In the genomic region with DNA sequence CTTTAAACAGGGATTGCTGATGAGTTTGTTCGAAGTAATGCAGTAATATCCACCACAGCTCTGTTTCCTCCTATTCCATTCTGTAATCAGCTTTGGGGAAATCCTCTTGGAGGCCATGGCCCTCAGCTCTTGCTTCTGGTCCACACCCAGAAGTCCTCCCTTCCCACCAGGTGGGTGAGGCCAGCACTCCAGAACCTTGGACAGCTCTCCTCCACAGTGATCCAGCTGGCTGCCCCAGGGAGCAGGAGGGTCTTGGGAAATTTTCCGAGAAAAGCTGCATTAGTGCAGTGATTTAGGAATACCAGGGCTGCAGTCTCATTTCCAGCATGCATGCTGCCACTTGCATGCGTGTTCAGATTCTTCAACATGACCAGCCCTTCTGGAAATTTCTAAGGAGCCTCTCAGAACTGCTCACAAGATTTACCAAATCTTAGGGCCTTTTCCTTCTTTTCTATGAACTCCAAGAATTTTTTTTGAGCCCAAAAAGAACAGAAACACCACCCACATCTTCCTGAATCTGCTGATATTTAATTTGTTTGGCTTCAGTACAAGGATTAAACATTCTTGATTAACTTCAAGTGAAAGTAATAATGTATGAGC, we compare ENCODE assay signal across 2 cellular contexts.
TF ChIP-seq lines count a peak whose summit lies in the region.

No MANE protein-coding gene starts in this region.

TF ChIP-seq in K562, 482 proteins besides CTCF, POLR2A, EP300 and RAD21 (continued from another document):
- TF ChIP-seq, protein P1, sequence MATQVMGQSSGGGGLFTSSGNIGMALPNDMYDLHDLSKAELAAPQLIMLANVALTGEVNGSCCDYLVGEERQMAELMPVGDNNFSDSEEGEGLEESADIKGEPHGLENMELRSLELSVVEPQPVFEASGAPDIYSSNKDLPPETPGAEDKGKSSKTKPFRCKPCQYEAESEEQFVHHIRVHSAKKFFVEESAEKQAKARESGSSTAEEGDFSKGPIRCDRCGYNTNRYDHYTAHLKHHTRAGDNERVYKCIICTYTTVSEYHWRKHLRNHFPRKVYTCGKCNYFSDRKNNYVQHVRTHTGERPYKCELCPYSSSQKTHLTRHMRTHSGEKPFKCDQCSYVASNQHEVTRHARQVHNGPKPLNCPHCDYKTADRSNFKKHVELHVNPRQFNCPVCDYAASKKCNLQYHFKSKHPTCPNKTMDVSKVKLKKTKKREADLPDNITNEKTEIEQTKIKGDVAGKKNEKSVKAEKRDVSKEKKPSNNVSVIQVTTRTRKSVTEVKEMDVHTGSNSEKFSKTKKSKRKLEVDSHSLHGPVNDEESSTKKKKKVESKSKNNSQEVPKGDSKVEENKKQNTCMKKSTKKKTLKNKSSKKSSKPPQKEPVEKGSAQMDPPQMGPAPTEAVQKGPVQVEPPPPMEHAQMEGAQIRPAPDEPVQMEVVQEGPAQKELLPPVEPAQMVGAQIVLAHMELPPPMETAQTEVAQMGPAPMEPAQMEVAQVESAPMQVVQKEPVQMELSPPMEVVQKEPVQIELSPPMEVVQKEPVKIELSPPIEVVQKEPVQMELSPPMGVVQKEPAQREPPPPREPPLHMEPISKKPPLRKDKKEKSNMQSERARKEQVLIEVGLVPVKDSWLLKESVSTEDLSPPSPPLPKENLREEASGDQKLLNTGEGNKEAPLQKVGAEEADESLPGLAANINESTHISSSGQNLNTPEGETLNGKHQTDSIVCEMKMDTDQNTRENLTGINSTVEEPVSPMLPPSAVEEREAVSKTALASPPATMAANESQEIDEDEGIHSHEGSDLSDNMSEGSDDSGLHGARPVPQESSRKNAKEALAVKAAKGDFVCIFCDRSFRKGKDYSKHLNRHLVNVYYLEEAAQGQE (CRISPR knock-in tag; IDR thresholded peaks at IDR 0.05; ENCODE audit: low read depth): peak; percentile 93
- TF ChIP-seq RBM14 (IDR thresholded peaks at IDR 0.05; ENCODE audit: borderline replicate concordance, insufficient read depth, low read depth, low read length) (no peak), ZNF561 (CRISPR knock-in tag; conservative IDR thresholded peaks at IDR 0.05) (no peak), PURB (CRISPR knock-in tag; IDR thresholded peaks at IDR 0.05; ENCODE audit: low read depth) (no peak), HLTF (IDR thresholded peaks at IDR 0.05) (no peak)
- TF ChIP-seq, protein P2, sequence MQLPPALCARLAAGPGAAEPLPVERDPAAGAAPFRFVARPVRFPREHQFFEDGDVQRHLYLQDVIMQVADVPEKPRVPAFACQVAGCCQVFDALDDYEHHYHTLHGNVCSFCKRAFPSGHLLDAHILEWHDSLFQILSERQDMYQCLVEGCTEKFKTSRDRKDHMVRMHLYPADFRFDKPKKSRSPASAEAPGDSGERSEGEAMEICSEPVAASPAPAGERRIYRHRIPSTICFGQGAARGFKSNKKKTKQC (CRISPR knock-in tag; IDR thresholded peaks at IDR 0.05): 0 out of 2 replicates have a peak, but pooled peaks have one; percentile 49
- TF ChIP-seq, protein P3, sequence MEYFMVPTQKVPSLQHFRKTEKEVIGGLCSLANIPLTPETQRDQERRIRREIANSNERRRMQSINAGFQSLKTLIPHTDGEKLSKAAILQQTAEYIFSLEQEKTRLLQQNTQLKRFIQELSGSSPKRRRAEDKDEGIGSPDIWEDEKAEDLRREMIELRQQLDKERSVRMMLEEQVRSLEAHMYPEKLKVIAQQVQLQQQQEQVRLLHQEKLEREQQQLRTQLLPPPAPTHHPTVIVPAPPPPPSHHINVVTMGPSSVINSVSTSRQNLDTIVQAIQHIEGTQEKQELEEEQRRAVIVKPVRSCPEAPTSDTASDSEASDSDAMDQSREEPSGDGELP (CRISPR knock-in tag; IDR thresholded peaks at IDR 0.05; ENCODE audit: borderline replicate concordance): peak; percentile 65

TF ChIP-seq in HepG2, 621 proteins besides CTCF, POLR2A, EP300 and RAD21 (continued from another document and continues in another):
- TF ChIP-seq, protein P4, sequence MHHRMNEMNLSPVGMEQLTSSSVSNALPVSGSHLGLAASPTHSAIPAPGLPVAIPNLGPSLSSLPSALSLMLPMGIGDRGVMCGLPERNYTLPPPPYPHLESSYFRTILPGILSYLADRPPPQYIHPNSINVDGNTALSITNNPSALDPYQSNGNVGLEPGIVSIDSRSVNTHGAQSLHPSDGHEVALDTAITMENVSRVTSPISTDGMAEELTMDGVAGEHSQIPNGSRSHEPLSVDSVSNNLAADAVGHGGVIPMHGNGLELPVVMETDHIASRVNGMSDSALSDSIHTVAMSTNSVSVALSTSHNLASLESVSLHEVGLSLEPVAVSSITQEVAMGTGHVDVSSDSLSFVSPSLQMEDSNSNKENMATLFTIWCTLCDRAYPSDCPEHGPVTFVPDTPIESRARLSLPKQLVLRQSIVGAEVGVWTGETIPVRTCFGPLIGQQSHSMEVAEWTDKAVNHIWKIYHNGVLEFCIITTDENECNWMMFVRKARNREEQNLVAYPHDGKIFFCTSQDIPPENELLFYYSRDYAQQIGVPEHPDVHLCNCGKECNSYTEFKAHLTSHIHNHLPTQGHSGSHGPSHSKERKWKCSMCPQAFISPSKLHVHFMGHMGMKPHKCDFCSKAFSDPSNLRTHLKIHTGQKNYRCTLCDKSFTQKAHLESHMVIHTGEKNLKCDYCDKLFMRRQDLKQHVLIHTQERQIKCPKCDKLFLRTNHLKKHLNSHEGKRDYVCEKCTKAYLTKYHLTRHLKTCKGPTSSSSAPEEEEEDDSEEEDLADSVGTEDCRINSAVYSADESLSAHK (CRISPR knock-in tag; IDR thresholded peaks at IDR 0.05; ENCODE audit: borderline replicate concordance): no peak
- 0 out of 2 replicates have a peak, but pooled peaks have one; percentile 42 for TF ChIP-seq ZNF83 (CRISPR knock-in tag; IDR thresholded peaks at IDR 0.05; ENCODE audit: borderline replicate concordance)
- 0 out of 2 replicates have a peak, but pooled peaks have one; percentile 34 for TF ChIP-seq ZNF329 (CRISPR knock-in tag; IDR thresholded peaks at IDR 0.05; ENCODE audit: low read depth)
- TF ChIP-seq ZNF773 (CRISPR knock-in tag; IDR thresholded peaks at IDR 0.05; ENCODE audit: borderline replicate concordance): 0 out of 2 replicates have a peak, but pooled peaks have one; percentile 78
- TF ChIP-seq ZNF343 (CRISPR knock-in tag; IDR thresholded peaks at IDR 0.05): no peak
- peak; percentile 71; the same call in 1 of the 2 replicates for TF ChIP-seq ZNF335 (CRISPR knock-in tag; IDR thresholded peaks at IDR 0.05)
- TF ChIP-seq TRIM24 (CRISPR knock-in tag; IDR thresholded peaks at IDR 0.05): no peak
- TF ChIP-seq HMG20A (CRISPR knock-in tag; IDR thresholded peaks at IDR 0.05; ENCODE audit: borderline replicate concordance): 0 out of 2 replicates have a peak, but pooled peaks have one; percentile 18
- peak; percentile 78; the same call in 1 of the 2 replicates for TF ChIP-seq BRCA1 (CRISPR knock-in tag; IDR thresholded peaks at IDR 0.05)
- TF ChIP-seq ZNF160 (CRISPR knock-in tag; IDR thresholded peaks at IDR 0.05): 0 out of 2 replicates have a peak, but pooled peaks have one; percentile 44
- TF ChIP-seq, protein P5, sequence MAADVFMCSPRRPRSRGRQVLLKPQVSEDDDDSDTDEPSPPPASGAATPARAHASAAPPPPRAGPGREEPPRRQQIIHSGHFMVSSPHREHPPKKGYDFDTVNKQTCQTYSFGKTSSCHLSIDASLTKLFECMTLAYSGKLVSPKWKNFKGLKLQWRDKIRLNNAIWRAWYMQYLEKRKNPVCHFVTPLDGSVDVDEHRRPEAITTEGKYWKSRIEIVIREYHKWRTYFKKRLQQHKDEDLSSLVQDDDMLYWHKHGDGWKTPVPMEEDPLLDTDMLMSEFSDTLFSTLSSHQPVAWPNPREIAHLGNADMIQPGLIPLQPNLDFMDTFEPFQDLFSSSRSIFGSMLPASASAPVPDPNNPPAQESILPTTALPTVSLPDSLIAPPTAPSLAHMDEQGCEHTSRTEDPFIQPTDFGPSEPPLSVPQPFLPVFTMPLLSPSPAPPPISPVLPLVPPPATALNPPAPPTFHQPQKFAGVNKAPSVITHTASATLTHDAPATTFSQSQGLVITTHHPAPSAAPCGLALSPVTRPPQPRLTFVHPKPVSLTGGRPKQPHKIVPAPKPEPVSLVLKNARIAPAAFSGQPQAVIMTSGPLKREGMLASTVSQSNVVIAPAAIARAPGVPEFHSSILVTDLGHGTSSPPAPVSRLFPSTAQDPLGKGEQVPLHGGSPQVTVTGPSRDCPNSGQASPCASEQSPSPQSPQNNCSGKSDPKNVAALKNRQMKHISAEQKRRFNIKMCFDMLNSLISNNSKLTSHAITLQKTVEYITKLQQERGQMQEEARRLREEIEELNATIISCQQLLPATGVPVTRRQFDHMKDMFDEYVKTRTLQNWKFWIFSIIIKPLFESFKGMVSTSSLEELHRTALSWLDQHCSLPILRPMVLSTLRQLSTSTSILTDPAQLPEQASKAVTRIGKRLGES (CRISPR knock-in tag; IDR thresholded peaks at IDR 0.05; ENCODE audit: borderline replicate concordance): peak; percentile 75; the same call in 1 of the 2 replicates
- peak; percentile 70 for TF ChIP-seq SAP130 (CRISPR knock-in tag; IDR thresholded peaks at IDR 0.05; ENCODE audit: low read depth)
- TF ChIP-seq MIXL1 (CRISPR knock-in tag; IDR thresholded peaks at IDR 0.05): 0 out of 2 replicates have a peak, but pooled peaks have one; percentile 42
- TF ChIP-seq, protein P6, sequence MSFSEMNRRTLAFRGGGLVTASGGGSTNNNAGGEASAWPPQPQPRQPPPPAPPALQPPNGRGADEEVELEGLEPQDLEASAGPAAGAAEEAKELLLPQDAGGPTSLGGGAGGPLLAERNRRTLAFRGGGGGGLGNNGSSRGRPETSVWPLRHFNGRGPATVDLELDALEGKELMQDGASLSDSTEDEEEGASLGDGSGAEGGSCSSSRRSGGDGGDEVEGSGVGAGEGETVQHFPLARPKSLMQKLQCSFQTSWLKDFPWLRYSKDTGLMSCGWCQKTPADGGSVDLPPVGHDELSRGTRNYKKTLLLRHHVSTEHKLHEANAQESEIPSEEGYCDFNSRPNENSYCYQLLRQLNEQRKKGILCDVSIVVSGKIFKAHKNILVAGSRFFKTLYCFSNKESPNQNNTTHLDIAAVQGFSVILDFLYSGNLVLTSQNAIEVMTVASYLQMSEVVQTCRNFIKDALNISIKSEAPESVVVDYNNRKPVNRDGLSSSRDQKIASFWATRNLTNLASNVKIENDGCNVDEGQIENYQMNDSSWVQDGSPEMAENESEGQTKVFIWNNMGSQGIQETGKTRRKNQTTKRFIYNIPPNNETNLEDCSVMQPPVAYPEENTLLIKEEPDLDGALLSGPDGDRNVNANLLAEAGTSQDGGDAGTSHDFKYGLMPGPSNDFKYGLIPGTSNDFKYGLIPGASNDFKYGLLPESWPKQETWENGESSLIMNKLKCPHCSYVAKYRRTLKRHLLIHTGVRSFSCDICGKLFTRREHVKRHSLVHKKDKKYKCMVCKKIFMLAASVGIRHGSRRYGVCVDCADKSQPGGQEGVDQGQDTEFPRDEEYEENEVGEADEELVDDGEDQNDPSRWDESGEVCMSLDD (CRISPR knock-in tag; IDR thresholded peaks at IDR 0.05; ENCODE audit: borderline replicate concordance): 0 out of 2 replicates have a peak, but pooled peaks have one; percentile 22
- TF ChIP-seq ZSCAN20 (CRISPR knock-in tag; IDR thresholded peaks at IDR 0.05; ENCODE audit: borderline replicate concordance): peak; percentile 31; the same call in 1 of the 2 replicates
- TF ChIP-seq WIZ (CRISPR knock-in tag; IDR thresholded peaks at IDR 0.05): peak; percentile 96
- peak; percentile 70; the same call in 1 of the 2 replicates for TF ChIP-seq ZNF605 (CRISPR knock-in tag; IDR thresholded peaks at IDR 0.05)
- peak; percentile 82; the same call in 1 of the 2 replicates for TF ChIP-seq KLF12 (CRISPR knock-in tag; IDR thresholded peaks at IDR 0.05; ENCODE audit: borderline replicate concordance)
- no peak for TF ChIP-seq MTA3 (CRISPR knock-in tag; IDR thresholded peaks at IDR 0.05)
- TF ChIP-seq MXI1 (IDR thresholded peaks at IDR 0.05; ENCODE audit: borderline replicate concordance, low read depth, low read length): peak; percentile 38; the same call in 1 of the 3 replicates
- TF ChIP-seq, protein P7, sequence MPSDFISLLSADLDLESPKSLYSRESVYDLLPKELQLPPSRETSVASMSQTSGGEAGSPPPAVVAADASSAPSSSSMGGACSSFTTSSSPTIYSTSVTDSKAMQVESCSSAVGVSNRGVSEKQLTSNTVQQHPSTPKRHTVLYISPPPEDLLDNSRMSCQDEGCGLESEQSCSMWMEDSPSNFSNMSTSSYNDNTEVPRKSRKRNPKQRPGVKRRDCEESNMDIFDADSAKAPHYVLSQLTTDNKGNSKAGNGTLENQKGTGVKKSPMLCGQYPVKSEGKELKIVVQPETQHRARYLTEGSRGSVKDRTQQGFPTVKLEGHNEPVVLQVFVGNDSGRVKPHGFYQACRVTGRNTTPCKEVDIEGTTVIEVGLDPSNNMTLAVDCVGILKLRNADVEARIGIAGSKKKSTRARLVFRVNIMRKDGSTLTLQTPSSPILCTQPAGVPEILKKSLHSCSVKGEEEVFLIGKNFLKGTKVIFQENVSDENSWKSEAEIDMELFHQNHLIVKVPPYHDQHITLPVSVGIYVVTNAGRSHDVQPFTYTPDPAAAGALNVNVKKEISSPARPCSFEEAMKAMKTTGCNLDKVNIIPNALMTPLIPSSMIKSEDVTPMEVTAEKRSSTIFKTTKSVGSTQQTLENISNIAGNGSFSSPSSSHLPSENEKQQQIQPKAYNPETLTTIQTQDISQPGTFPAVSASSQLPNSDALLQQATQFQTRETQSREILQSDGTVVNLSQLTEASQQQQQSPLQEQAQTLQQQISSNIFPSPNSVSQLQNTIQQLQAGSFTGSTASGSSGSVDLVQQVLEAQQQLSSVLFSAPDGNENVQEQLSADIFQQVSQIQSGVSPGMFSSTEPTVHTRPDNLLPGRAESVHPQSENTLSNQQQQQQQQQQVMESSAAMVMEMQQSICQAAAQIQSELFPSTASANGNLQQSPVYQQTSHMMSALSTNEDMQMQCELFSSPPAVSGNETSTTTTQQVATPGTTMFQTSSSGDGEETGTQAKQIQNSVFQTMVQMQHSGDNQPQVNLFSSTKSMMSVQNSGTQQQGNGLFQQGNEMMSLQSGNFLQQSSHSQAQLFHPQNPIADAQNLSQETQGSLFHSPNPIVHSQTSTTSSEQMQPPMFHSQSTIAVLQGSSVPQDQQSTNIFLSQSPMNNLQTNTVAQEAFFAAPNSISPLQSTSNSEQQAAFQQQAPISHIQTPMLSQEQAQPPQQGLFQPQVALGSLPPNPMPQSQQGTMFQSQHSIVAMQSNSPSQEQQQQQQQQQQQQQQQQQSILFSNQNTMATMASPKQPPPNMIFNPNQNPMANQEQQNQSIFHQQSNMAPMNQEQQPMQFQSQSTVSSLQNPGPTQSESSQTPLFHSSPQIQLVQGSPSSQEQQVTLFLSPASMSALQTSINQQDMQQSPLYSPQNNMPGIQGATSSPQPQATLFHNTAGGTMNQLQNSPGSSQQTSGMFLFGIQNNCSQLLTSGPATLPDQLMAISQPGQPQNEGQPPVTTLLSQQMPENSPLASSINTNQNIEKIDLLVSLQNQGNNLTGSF (CRISPR knock-in tag; IDR thresholded peaks at IDR 0.05): peak; percentile 89
- TF ChIP-seq FOXA3 (CRISPR knock-in tag; IDR thresholded peaks at IDR 0.05): peak; percentile 14; the same call in 1 of the 2 replicates
- TF ChIP-seq ELF3 (CRISPR knock-in tag; IDR thresholded peaks at IDR 0.05): peak; percentile 49; the same call in 1 of the 2 replicates
- TF ChIP-seq, protein P8, sequence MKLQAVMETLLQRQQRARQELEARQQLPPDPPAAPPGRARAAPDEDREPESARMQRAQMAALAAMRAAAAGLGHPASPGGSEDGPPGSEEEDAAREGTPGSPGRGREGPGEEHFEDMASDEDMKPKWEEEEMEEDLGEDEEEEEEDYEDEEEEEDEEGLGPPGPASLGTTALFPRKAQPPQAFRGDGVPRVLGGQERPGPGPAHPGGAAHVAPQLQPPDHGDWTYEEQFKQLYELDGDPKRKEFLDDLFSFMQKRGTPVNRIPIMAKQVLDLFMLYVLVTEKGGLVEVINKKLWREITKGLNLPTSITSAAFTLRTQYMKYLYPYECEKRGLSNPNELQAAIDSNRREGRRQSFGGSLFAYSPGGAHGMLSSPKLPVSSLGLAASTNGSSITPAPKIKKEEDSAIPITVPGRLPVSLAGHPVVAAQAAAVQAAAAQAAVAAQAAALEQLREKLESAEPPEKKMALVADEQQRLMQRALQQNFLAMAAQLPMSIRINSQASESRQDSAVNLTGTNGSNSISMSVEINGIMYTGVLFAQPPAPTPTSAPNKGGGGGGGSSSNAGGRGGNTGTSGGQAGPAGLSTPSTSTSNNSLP (IDR thresholded peaks at IDR 0.05; ENCODE audit: low read depth, low read length): no peak
- TF ChIP-seq ZNF607 (CRISPR knock-in tag; IDR thresholded peaks at IDR 0.05; ENCODE audit: borderline replicate concordance): peak; percentile 46; the same call in 1 of the 2 replicates
